ENCODE assay signal across 21 cellular contexts in the genomic region with DNA sequence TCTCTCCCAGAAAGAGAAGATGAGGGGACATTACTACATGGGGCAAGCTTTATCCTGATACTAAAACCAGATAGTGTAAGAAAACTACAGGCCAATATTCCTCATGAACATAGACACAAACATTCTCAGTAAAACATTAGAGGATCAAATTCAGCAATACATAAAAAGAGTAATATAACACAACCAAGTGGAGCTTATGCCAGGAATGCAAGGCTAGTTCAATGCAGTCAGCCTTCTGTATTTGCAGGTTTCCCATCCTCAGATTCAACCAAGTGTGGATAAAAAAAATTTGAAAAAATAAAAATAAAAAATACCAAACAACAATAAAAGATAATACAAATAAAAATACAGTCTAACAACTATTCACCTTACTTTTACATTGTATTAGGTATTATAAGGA.
"Had no signal": no experiment of that assay in that cellular context is flagged by ENCODE, and none has a peak within 500 bp of the region (broad histone marks: within the 10 kb centered on the region; RNA-seq: fewer than 3 reads in every experiment).

No MANE protein-coding gene starts in this region.

- DNase-seq: activated CD4-positive, alpha-beta T cell treated with anti-CD3 and anti-CD28 coated beads for 1 hour; activated CD4-positive, alpha-beta T cell treated with anti-CD3 and anti-CD28 coated beads, Interleukin-2, amount 10 ng/mL, durations not matched to agents 24 days and 14 days; activated gamma-delta T cell treated with Interleukin-2 at 50 U/mL for 16 hours; activated naive CD4-positive, alpha-beta T cell treated with anti-CD3 and anti-CD28 coated beads, Interleukin-2, amount 50 U/mL, for 16 hours; activated T-cell treated with anti-CD3 and anti-CD28 coated beads for 4 hours; aorta; caudate nucleus; KG1; MG63; NCI-H1105; NCI-H1436; NCI-H187; NCI-H2081; NCI-H524; PC-3; SHP77 had no signal

- H3K27ac Mint-ChIP-seq: activated CD4-positive, alpha-beta T cell treated with anti-CD3 and anti-CD28 coated beads, Interleukin-2, amount 10 ng/mL, durations not matched to agents 24 days and 14 days; WTC11 had no signal

- H3K27ac ChIP-seq: breast epithelium, SJSA1 had no signal

- H3K4me3 ChIP-seq: breast epithelium, MG63, SJSA1 had no signal

- H3K9me3 ChIP-seq: breast epithelium had no signal

- ATAC-seq: PC-3, SK-N-SH treated with all-trans-retinoic acid at 6 μM for 48 hours, WTC11 had no signal

- H3K4me1 ChIP-seq: breast epithelium, SJSA1 had no signal

- H3K36me3 ChIP-seq: breast epithelium, MG63, SJSA1 had no signal

- H3K27me3 Mint-ChIP-seq: activated CD4-positive, alpha-beta T cell treated with anti-CD3 and anti-CD28 coated beads, Interleukin-2, amount 10 ng/mL, durations not matched to agents 24 days and 14 days had no signal

- H3K4me3 Mint-ChIP-seq: activated CD4-positive, alpha-beta T cell treated with anti-CD3 and anti-CD28 coated beads, Interleukin-2, amount 10 ng/mL, durations not matched to agents 24 days and 14 days; T-helper 1 cell treated with Interleukin-12 subunit alpha and Interleukin-12 subunit beta and Interleukin-4 antibody, amounts not matched to agents 30 μg/mL and 1 μg/mL, for 36 hours; WTC11 had no signal

- H3K27me3 ChIP-seq: breast epithelium had no signal
